In genomic region chr1:75170981-75171380, GRCh38 we compare ENCODE assay signal across 35 cellular contexts. TPM values are rescaled to one million over a fixed set of nuclear protein-coding genes. Genes with fewer than 3 reads are reported as not detected.
"Had no signal": no experiment of that assay in that cellular context is flagged by ENCODE, and none has a peak within 500 bp of the region (broad histone marks: within the 10 kb centered on the region; RNA-seq: fewer than 3 reads in every experiment).

No MANE protein-coding gene starts in this region.

- ATAC-seq: activated CD4-positive, alpha-beta T cell treated with anti-CD3 and anti-CD28 coated beads for 36 hours; activated CD4-positive, CD25-positive, alpha-beta regulatory T cell treated with anti-CD3 and anti-CD28 coated beads, Interleukin-2, amount 50 U/mL, for 24 hours; activated CD8-positive, alpha-beta T cell treated with anti-CD3 and anti-CD28 coated beads for 36 hours; activated naive CD4-positive, alpha-beta T cell treated with anti-CD3 and anti-CD28 coated beads, Interleukin-2, amount 50 U/mL, for 72 hours; activated T-cell treated with anti-CD3 and anti-CD28 coated beads, Interleukin-2, amount 50 U/mL, for 4 hours; activated T-cell treated with anti-CD3 and anti-CD28 coated beads, Interleukin-2, amount 50 U/mL, for 72 hours; activated T-helper 17 cell treated with anti-CD3 and anti-CD28 coated beads, Interleukin-2, amount 50 U/mL, for 72 hours; body of pancreas; WTC11 had no signal

- H3K4me1 ChIP-seq: adrenal gland, body of pancreas, breast epithelium had no signal

- DNase-seq: activated CD4-positive, alpha-beta memory T cell treated with anti-CD3 and anti-CD28 coated beads for 36 hours; activated CD4-positive, alpha-beta T cell treated with anti-CD3 and anti-CD28 coated beads for 1 hour; activated CD4-positive, alpha-beta T cell treated with anti-CD3 and anti-CD28 coated beads for 36 hours; activated CD4-positive, alpha-beta T cell treated with anti-CD3 and anti-CD28 coated beads for 48 hours; activated CD4-positive, alpha-beta T cell treated with anti-CD3 and anti-CD28 coated beads, Interleukin-2, amount 10 ng/mL, durations not matched to agents 7 days and 5 days; activated CD4-positive, CD25-positive, alpha-beta regulatory T cell; activated CD8-positive, alpha-beta memory T cell treated with anti-CD3 and anti-CD28 coated beads, Interleukin-2, amount 50 U/mL, for 4 hours; activated CD8-positive, alpha-beta T cell treated with anti-CD3 and anti-CD28 coated beads for 36 hours; activated effector memory CD4-positive, alpha-beta T cell treated with anti-CD3 and anti-CD28 coated beads, Interleukin-2, amount 50 U/mL, for 16 hours; activated gamma-delta T cell treated with Interleukin-2 at 50 U/mL for 16 hours; activated naive CD4-positive, alpha-beta T cell; activated naive CD4-positive, alpha-beta T cell treated with anti-CD3 and anti-CD28 coated beads for 36 hours; activated naive CD4-positive, alpha-beta T cell treated with anti-CD3 and anti-CD28 coated beads, Interleukin-2, amount 50 U/mL, for 16 hours; activated naive CD8-positive, alpha-beta T cell treated with anti-CD3 and anti-CD28 coated beads for 36 hours; activated T-cell treated with anti-CD3 and anti-CD28 coated beads for 4 hours; activated T-cell treated with anti-CD3 and anti-CD28 coated beads, Interleukin-2, amount 50 U/mL, for 1 hour; activated T-cell treated with anti-CD3 and anti-CD28 coated beads, Interleukin-2, amount 50 U/mL, for 4 hours; activated T-cell treated with anti-CD3 and anti-CD28 coated beads, Interleukin-2, amount 50 U/mL, for 72 hours; adrenal gland; amniotic stem cell; aorta; body of pancreas; brain microvascular endothelial cell; central memory CD4-positive, alpha-beta T cell; T-helper 2 cell; T-helper 9 cell; WERI-Rb-1 had no signal

- H3K27me3 ChIP-seq: adrenal gland, body of pancreas, brain microvascular endothelial cell, breast epithelium had no signal

- H3K27ac ChIP-seq: adrenal gland, body of pancreas, brain microvascular endothelial cell, breast epithelium, WERI-Rb-1 had no signal

- H3K36me3 ChIP-seq: adrenal gland, brain microvascular endothelial cell, breast epithelium, WERI-Rb-1 had no signal

- H3K9me3 ChIP-seq: adrenal gland, body of pancreas, breast epithelium had no signal

- H3K4me3 ChIP-seq: adrenal gland, body of pancreas, breast epithelium had no signal

RNA-seq across cellular contexts. Expression of gene LHX8, which starts 36.8 kb away (rescaled TPM):
- total RNA-seq: activated CD4-positive, alpha-beta memory T cell treated with anti-CD3 and anti-CD28 coated beads for 36 hours; activated CD4-positive, alpha-beta T cell treated with anti-CD3 and anti-CD28 coated beads for 36 hours; activated CD4-positive, alpha-beta T cell treated with anti-CD3 and anti-CD28 coated beads, Interleukin-2, amount 10 ng/mL, durations not matched to agents 7 days and 5 days; activated CD8-positive, alpha-beta memory T cell treated with anti-CD3 and anti-CD28 coated beads for 36 hours; activated CD8-positive, alpha-beta T cell treated with anti-CD3 and anti-CD28 coated beads for 36 hours; activated naive CD4-positive, alpha-beta T cell treated with anti-CD3 and anti-CD28 coated beads for 36 hours; activated naive CD4-positive, alpha-beta T cell treated with anti-CD3 and anti-CD28 coated beads, Interleukin-2, amount 50 U/mL, for 72 hours; activated naive CD8-positive, alpha-beta T cell treated with anti-CD3 and anti-CD28 coated beads for 36 hours; activated T-cell treated with anti-CD3 and anti-CD28 coated beads, Interleukin-2, amount 50 U/mL, for 4 hours; activated T-cell treated with anti-CD3 and anti-CD28 coated beads, Interleukin-2, amount 50 U/mL, for 72 hours; activated T-helper 1 cell treated with anti-CD3 and anti-CD28 coated beads, Interleukin-12 subunit alpha, Interleukin-12 subunit beta, Interleukin-2, Interleukin-4 antibody, amounts not matched to agents 30 ng/mL and 10 ng/mL and 1 ng/mL, durations not matched to agents 14 hours and 24 hours and 36 hours; activated T-helper 17 cell treated with anti-CD3 and anti-CD28 coated beads, Interleukin-2, amount 50 U/mL, for 72 hours; adrenal gland; aorta; body of pancreas; breast epithelium; cardiac septum had no signal
- polyA plus RNA-seq: adrenal gland, aorta had no signal
